In the genomic region with DNA sequence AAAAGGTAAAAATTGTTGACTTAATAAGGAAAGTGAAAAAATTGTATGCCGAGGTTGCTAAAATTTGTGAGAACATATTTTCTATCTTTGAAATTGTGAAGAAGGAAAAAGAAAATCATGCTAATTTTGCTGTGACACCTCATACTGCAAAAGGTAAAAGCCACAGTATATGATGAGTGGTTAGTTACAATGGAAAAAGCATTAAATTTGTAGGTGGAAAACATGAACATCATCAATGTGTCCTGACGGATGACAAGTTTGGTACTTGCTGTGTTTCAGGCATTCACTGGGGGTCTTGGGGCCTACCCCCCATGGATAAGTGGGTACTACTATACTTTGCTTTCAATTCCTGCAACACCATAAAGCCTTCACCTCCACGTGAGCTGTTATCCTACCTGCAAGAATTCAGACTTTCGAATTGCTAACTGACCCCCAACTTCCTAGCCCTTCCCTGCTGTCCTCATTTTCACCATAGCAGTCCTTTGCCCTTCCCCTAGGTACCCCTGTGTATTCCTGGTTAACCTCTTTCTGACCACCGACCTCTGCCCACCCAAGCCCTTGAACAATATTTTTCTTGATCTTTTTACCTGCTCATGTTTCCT, we compare ENCODE assay signal across 1 cellular context.
TF ChIP-seq lines count a peak whose summit lies in the region.

No MANE protein-coding gene starts in this region.

TF ChIP-seq in GM12878, 131 proteins besides CTCF, POLR2A, EP300 and RAD21:
- TF ChIP-seq SMAD1 (IDR thresholded peaks at IDR 0.05; ENCODE audit: low read depth, partially characterized antibody) (no peak), SMARCA5 (IDR thresholded peaks at IDR 0.05) (no peak), ESRRA (IDR thresholded peaks at IDR 0.05; ENCODE audit: low read length) (no peak), POLR2AphosphoS5 (IDR thresholded peaks at IDR 0.05; ENCODE audit: low read length) (no peak), SIX5 (IDR thresholded peaks at IDR 0.05; ENCODE audit: low read depth, low read length, severe bottlenecking) (no peak), CBFB (IDR thresholded peaks at IDR 0.05; ENCODE audit: low read depth) (no peak), TBL1XR1 (IDR thresholded peaks at IDR 0.05; ENCODE audit: low read depth, low read length) (no peak), TARDBP (IDR thresholded peaks at IDR 0.05; ENCODE audit: borderline replicate concordance) (no peak), KDM1A (IDR thresholded peaks at IDR 0.05; ENCODE audit: borderline replicate concordance) (no peak), BMI1 (IDR thresholded peaks at IDR 0.05; ENCODE audit: borderline replicate concordance) (no peak), NR2C2 (IDR thresholded peaks at IDR 0.05; ENCODE audit: borderline replicate concordance, control insufficient read depth, insufficient read length, low read depth) (no peak), MYB (IDR thresholded peaks at IDR 0.05; ENCODE audit: borderline replicate concordance, low read depth, low read length) (no peak)
- TF ChIP-seq, protein P1, sequence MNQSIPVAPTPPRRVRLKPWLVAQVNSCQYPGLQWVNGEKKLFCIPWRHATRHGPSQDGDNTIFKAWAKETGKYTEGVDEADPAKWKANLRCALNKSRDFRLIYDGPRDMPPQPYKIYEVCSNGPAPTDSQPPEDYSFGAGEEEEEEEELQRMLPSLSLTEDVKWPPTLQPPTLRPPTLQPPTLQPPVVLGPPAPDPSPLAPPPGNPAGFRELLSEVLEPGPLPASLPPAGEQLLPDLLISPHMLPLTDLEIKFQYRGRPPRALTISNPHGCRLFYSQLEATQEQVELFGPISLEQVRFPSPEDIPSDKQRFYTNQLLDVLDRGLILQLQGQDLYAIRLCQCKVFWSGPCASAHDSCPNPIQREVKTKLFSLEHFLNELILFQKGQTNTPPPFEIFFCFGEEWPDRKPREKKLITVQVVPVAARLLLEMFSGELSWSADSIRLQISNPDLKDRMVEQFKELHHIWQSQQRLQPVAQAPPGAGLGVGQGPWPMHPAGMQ (IDR thresholded peaks at IDR 0.05; ENCODE audit: borderline replicate concordance), result no peak
- TF ChIP-seq, protein P2, sequence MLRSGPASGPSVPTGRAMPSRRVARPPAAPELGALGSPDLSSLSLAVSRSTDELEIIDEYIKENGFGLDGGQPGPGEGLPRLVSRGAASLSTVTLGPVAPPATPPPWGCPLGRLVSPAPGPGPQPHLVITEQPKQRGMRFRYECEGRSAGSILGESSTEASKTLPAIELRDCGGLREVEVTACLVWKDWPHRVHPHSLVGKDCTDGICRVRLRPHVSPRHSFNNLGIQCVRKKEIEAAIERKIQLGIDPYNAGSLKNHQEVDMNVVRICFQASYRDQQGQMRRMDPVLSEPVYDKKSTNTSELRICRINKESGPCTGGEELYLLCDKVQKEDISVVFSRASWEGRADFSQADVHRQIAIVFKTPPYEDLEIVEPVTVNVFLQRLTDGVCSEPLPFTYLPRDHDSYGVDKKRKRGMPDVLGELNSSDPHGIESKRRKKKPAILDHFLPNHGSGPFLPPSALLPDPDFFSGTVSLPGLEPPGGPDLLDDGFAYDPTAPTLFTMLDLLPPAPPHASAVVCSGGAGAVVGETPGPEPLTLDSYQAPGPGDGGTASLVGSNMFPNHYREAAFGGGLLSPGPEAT (IDR thresholded peaks at IDR 0.05; ENCODE audit: low read depth), result no peak
- TF ChIP-seq, protein P3, sequence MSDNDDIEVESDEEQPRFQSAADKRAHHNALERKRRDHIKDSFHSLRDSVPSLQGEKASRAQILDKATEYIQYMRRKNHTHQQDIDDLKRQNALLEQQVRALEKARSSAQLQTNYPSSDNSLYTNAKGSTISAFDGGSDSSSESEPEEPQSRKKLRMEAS (IDR thresholded peaks at IDR 0.05; ENCODE audit: low read depth, low read length), result no peak
- TF ChIP-seq, protein P4, sequence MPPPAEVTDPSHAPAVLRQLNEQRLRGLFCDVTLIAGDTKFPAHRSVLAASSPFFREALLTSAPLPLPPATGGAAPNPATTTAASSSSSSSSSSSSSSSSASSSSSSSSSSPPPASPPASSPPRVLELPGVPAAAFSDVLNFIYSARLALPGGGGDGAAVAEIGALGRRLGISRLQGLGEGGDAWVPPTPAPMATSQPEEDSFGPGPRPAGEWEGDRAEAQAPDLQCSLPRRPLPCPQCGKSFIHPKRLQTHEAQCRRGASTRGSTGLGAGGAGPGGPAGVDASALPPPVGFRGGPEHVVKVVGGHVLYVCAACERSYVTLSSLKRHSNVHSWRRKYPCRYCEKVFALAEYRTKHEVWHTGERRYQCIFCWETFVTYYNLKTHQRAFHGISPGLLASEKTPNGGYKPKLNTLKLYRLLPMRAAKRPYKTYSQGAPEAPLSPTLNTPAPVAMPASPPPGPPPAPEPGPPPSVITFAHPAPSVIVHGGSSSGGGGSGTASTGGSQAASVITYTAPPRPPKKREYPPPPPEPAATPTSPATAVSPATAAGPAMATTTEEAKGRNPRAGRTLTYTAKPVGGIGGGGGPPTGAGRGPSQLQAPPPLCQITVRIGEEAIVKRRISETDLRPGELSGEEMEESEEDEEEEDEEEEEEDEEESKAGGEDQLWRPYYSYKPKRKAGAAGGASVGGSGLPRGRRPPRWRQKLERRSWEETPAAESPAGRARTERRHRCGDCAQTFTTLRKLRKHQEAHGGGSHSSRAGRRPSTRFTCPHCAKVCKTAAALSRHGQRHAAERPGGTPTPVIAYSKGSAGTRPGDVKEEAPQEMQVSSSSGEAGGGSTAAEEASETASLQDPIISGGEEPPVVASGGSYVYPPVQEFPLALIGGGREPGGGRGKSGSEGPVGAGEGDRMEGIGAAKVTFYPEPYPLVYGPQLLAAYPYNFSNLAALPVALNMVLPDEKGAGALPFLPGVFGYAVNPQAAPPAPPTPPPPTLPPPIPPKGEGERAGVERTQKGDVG (CRISPR knock-in tag; IDR thresholded peaks at IDR 0.05), result no peak
- TF ChIP-seq, protein P5, sequence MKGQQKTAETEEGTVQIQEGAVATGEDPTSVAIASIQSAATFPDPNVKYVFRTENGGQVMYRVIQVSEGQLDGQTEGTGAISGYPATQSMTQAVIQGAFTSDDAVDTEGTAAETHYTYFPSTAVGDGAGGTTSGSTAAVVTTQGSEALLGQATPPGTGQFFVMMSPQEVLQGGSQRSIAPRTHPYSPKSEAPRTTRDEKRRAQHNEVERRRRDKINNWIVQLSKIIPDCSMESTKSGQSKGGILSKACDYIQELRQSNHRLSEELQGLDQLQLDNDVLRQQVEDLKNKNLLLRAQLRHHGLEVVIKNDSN (IDR thresholded peaks at IDR 0.05; ENCODE audit: borderline replicate concordance, extremely low read length, insufficient read depth, low read depth, low read length), result no peak
TF ChIP-seq in GM12878: peak in this region for 0.
